Comparison of ENCODE assay signal across 14 cellular contexts in genomic region chr1:202320081-202320405, GRCh38. TPM values are rescaled to one million over a fixed set of nuclear protein-coding genes. Genes with fewer than 3 reads are reported as not detected.
DNase-seq lines count a peak whose midpoint lies in the region; ATAC-seq and TF ChIP-seq lines count a peak whose summit lies in the region.
"Had no signal": no experiment of that assay in that cellular context is flagged by ENCODE, and none has a peak within 500 bp of the region (broad histone marks: within the 10 kb centered on the region; RNA-seq: fewer than 3 reads in every experiment).

No MANE protein-coding gene starts in this region.

- H3K9me3 ChIP-seq in WERI-Rb-1 (ENCODE audit: severe bottlenecking) (no peaks in the 10 kb centered on the region), osteoblast (ENCODE audit: low read depth, low read length) (no peaks in the 10 kb centered on the region), testis (no peaks in the 10 kb centered on the region)
- H3K9me3 ChIP-seq: Caco-2, HAP-1 had no signal

- no peak for TF ChIP-seq POLR2A in testis (IDR thresholded peaks at IDR 0.05)

- DNase-seq in activated CD8-positive, alpha-beta memory T cell treated with anti-CD3 and anti-CD28 coated beads, Interleukin-2, amount 50 U/mL, for 48 hours = peak; percentile 44
- DNase-seq in activated CD8-positive, alpha-beta memory T cell treated with anti-CD3 and anti-CD28 coated beads, Interleukin-2, amount 50 U/mL, for 4 hours = no peak
- DNase-seq in WERI-Rb-1 (peak; percentile 13), osteoblast (ENCODE audit: insufficient read length, low spot score, missing footprints) (peak; percentile 58), testis (peak; percentile 5), RPMI8226 (no peak)
- DNase-seq: Caco-2; CD8-positive, alpha-beta memory T cell; DND-41; GF-D8; HFFc6 had no signal

- no peak overlapping the region for H3K4me2 ChIP-seq in osteoblast (ENCODE audit: insufficient read depth, low read length)

- no peaks in the 10 kb centered on the region for H3K36me3 ChIP-seq in WERI-Rb-1
- H3K36me3 ChIP-seq in osteoblast (ENCODE audit: insufficient read depth, low read length) = no peaks in the 10 kb centered on the region
- no peaks in the 10 kb centered on the region for H3K36me3 ChIP-seq in testis (ENCODE audit: low read depth, missing control alignments)
- H3K36me3 ChIP-seq: HAP-1 had no signal

- no peaks in the 10 kb centered on the region for H3K27me3 ChIP-seq in WERI-Rb-1 (ENCODE audit: insufficient read depth, low read depth, severe bottlenecking)
- H3K27me3 ChIP-seq in osteoblast (ENCODE audit: insufficient read depth, low read length) = peaks cover 26% of the 10 kb centered on the region
- no peaks in the 10 kb centered on the region for H3K27me3 ChIP-seq in testis

- H3K4me3 ChIP-seq in WERI-Rb-1 (ENCODE audit: low read depth, low read length) = no peak overlapping the region
- no peak overlapping the region for H3K4me3 ChIP-seq in osteoblast (ENCODE audit: insufficient read depth, low read length)
- no peak overlapping the region for H3K4me3 ChIP-seq in testis
- H3K4me3 ChIP-seq: HAP-1 had no signal

- H4K20me1 ChIP-seq in osteoblast (ENCODE audit: insufficient read depth, low read length) = no peaks in the 10 kb centered on the region

- H3K79me2 ChIP-seq in osteoblast (ENCODE audit: insufficient read depth, low read length) = no peaks in the 10 kb centered on the region

- H3K4me1 ChIP-seq in osteoblast (ENCODE audit: insufficient read depth, low read length) (no peaks in the 10 kb centered on the region), testis (no peaks in the 10 kb centered on the region)
- H3K4me1 ChIP-seq: Caco-2 had no signal

- TF ChIP-seq CTCF in WERI-Rb-1 (IDR thresholded peaks at IDR 0.05; ENCODE audit: low read depth, low read length) (no peak), osteoblast (IDR thresholded peaks at IDR 0.05; ENCODE audit: extremely low read depth, low read depth, low read length) (no peak), testis (IDR thresholded peaks at IDR 0.05) (no peak)

- no peak overlapping the region for H2AFZ ChIP-seq in osteoblast (ENCODE audit: low read length)

- H3K27ac ChIP-seq in WERI-Rb-1 = no peak overlapping the region
- no peak overlapping the region for H3K27ac ChIP-seq in osteoblast (ENCODE audit: low read depth, low read length)
- no peak overlapping the region for H3K27ac ChIP-seq in testis
- H3K27ac ChIP-seq: 22Rv1 had no signal

- intact Hi-C loops in testis (cut with DNase I; ENCODE audit: low total_unique reads) = no loop called here

- ATAC-seq in HG03457 (IDR thresholded peaks at IDR 0.05; ENCODE audit: unreplicated experiment) = no peak

RNA-seq across cellular contexts. Expression of gene UBE2T, which starts 21.7 kb away (rescaled TPM):
- total RNA-seq in osteoblast (5.3 and 5.4 TPM in 2 replicates), testis (10 to 100 TPM; 29.9 to 43.9 TPM)
- polyA plus RNA-seq in testis (ENCODE audit: insufficient read depth, low read depth, low replicate concordance) = 49.0 TPM

RNA-seq across cellular contexts. Expression of gene PPP1R12B, which starts 28.5 kb away (rescaled TPM):
- total RNA-seq in osteoblast = 20.0 and 20.6 TPM in 2 replicates
- total RNA-seq in testis = 10 to 100 TPM; 54.6 to 61.2 TPM
- polyA plus RNA-seq in testis (ENCODE audit: insufficient read depth, low read depth, low replicate concordance) = 32.6 TPM

Comparison
In these comparisons a context has a peak if more than half of its experiments do, and no peak if none do; other contexts are left out.
1. DNase-seq: peak in activated CD8-positive, alpha-beta memory T cell treated with anti-CD3 and anti-CD28 coated beads, Interleukin-2, amount 50 U/mL, for 48 hours (single experiment), WERI-Rb-1 (single experiment), osteoblast (single experiment) and testis (single experiment); none in activated CD8-positive, alpha-beta memory T cell treated with anti-CD3 and anti-CD28 coated beads, Interleukin-2, amount 50 U/mL, for 4 hours (single experiment) and RPMI8226 (single experiment).